Comparison of ENCODE assay signal across 28 cellular contexts in the genomic region with DNA sequence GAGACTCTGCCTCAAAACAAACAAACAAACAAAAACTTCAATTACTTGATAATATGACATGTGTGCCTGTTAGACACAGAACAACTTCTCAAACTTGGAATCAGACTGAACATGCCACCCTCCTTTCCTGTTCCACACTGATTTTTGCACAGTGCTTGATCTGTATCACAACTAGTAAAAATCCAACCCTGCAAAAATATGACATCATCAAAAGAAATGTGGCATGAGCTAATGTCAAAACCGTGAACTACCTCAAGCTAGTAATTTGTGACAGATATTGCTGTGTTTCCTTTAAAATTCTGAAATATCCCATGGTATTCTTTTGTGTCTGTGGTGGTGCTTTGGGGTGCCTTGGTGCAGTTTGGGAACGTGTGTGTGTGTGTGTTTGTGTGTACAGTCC. TPM values are rescaled to one million over a fixed set of nuclear protein-coding genes. Genes with fewer than 3 reads are reported as not detected.
DNase-seq lines count a peak whose midpoint lies in the region; ATAC-seq and TF ChIP-seq lines count a peak whose summit lies in the region.
"Had no signal": no experiment of that assay in that cellular context is flagged by ENCODE, and none has a peak within 500 bp of the region (broad histone marks: within the 10 kb centered on the region; RNA-seq: fewer than 3 reads in every experiment).

No MANE protein-coding gene starts in this region.

- H3K27ac ChIP-seq in CD8-positive, alpha-beta memory T cell (ENCODE audit: low read depth, low read length) = no peak overlapping the region
- H3K27ac ChIP-seq in mesendoderm (ENCODE audit: low read depth, low read length) (no peak overlapping the region), testis (no peak overlapping the region)
- H3K27ac ChIP-seq: epithelial cell of prostate, left lung, skin epidermis, upper lobe of right lung had no signal

- CTCF ChIA-PET in CD8-positive, alpha-beta memory T cell (lab: Charles Lee) = no interaction called here

- H3K4me1 Mint-ChIP-seq in CD14-positive monocyte = peaks cover 70% of the 10 kb centered on the region
- peaks cover 90 to 98% (median 95%) of the 10 kb centered on the region in 3 donors for H3K4me1 Mint-ChIP-seq in CD8-positive, alpha-beta memory T cell
- peaks cover 79% of the 10 kb centered on the region for H3K4me1 Mint-ChIP-seq in T-helper 17 cell

- H2BK15ac ChIP-seq in mesendoderm (replicated peaks; ENCODE audit: low read depth) = no peak overlapping the region

- no peaks in the 10 kb centered on the region for H3K36me3 ChIP-seq in CD8-positive, alpha-beta memory T cell (ENCODE audit: insufficient read depth, low read length)
- no peaks in the 10 kb centered on the region for H3K36me3 ChIP-seq in mesendoderm (ENCODE audit: control insufficient read depth, insufficient read depth, low read length)
- no peaks in the 10 kb centered on the region for H3K36me3 ChIP-seq in testis (ENCODE audit: low read depth, missing control alignments)
- H3K36me3 ChIP-seq: left lung, MG63, upper lobe of right lung had no signal

- DNase-seq in CD14-positive monocyte (ENCODE audit: low spot score) (no peak), T-helper 17 cell (no peak), mesendoderm (no peak), testis (no peak), NCI-H1092 treated with DMSO at 0.1 percent for 48 hours (lab: John Stamatoyannopoulos, UW) (no peak), NCI-H2107 treated with DMSO at 0.1 percent for 48 hours (lab: John Stamatoyannopoulos, UW; ENCODE audit: unreplicated experiment) (no peak), GF-D8 (lab: John Stamatoyannopoulos, UW) (no peak)
- no peak for DNase-seq in CD8-positive, alpha-beta memory T cell
- DNase-seq: activated CD4-positive, alpha-beta T cell treated with anti-CD3 and anti-CD28 coated beads for 1 hour; activated naive CD4-positive, alpha-beta T cell treated with anti-CD3 and anti-CD28 coated beads, Interleukin-2, amount 10 ng/mL, durations not matched to agents 7 days and 5 days; activated T-cell treated with anti-CD3 and anti-CD28 coated beads, Interleukin-2, amount 50 U/mL, for 4 hours; anterior cingulate cortex; C1 segment of cervical spinal cord; effector CD4-positive, alpha-beta T cell; EL; KBM-7; left lung; MG63; natural killer cell; NCI-H1436; NCI-H2081 treated with DMSO at 0.1 percent for 48 hours; NCI-H446; NCI-H774; RPMI8226; T-helper 1 cell; upper lobe of right lung had no signal

- H3K79me2 ChIP-seq in mesendoderm (ENCODE audit: control insufficient read depth, insufficient read depth, low read length) = peaks cover 50% of the 10 kb centered on the region

- no CpG with 5 or more reads among the region's 2 CpGs for WGBS in mesendoderm (ENCODE audit: extremely low coverage, insufficient coverage, low lambda C conversion rate)
- 70 to 79% methylated on average over 2 of the region's 2 CpGs for WGBS in testis, 2 donors

- no peak for TF ChIP-seq POLR2A in testis (IDR thresholded peaks at IDR 0.05)

- no peak overlapping the region for H4K8ac ChIP-seq in mesendoderm (ENCODE audit: low read depth, low read length)

- no peak overlapping the region for H3K56ac ChIP-seq in mesendoderm (ENCODE audit: low read length)

- H3K36me3 Mint-ChIP-seq in CD14-positive monocyte (peaks cover 0 to 17% of the 10 kb centered on the region in 2 donors), T-helper 17 cell (ENCODE audit: low read depth) (no peaks in the 10 kb centered on the region)
- H3K36me3 Mint-ChIP-seq in CD8-positive, alpha-beta memory T cell = peaks cover 0 to 8% (median 0%) of the 10 kb centered on the region in 3 donors
- H3K36me3 Mint-ChIP-seq: natural killer cell had no signal

- H3K4me3 ChIP-seq in CD8-positive, alpha-beta memory T cell (ENCODE audit: low read length) = no peak overlapping the region
- H3K4me3 ChIP-seq in mesendoderm (ENCODE audit: low read length) = no peak overlapping the region
- no peak overlapping the region for H3K4me3 ChIP-seq in testis
- H3K4me3 ChIP-seq: left lung, MG63, skin epidermis, upper lobe of right lung had no signal

- no peak overlapping the region for H3K18ac ChIP-seq in mesendoderm (ENCODE audit: low read length)

- no peaks in the 10 kb centered on the region for H3K9me3 Mint-ChIP-seq in CD14-positive monocyte
- no peaks in the 10 kb centered on the region for H3K9me3 Mint-ChIP-seq in CD8-positive, alpha-beta memory T cell
- H3K9me3 Mint-ChIP-seq: activated naive CD4-positive, alpha-beta T cell treated with anti-CD3 and anti-CD28 coated beads, Interleukin-2, amount 10 ng/mL, durations not matched to agents 7 days and 5 days; activated T-cell treated with anti-CD3 and anti-CD28 coated beads, Interleukin-2, amount 50 U/mL, for 4 hours; natural killer cell had no signal

- no peak for ATAC-seq in T-helper 17 cell
- ATAC-seq: left lung, natural killer cell, upper lobe of right lung had no signal

- H3K4me1 ChIP-seq in CD8-positive, alpha-beta memory T cell (ENCODE audit: insufficient read depth, low read length) = peaks cover 80% of the 10 kb centered on the region
- H3K4me1 ChIP-seq in mesendoderm (ENCODE audit: control insufficient read depth, low read depth, low read length) (no peaks in the 10 kb centered on the region), testis (peaks cover 10% of the 10 kb centered on the region)

- no peaks in the 10 kb centered on the region for H3K27me3 ChIP-seq in CD8-positive, alpha-beta memory T cell (ENCODE audit: insufficient read depth, low read length, poor library complexity, severe bottlenecking)
- no peaks in the 10 kb centered on the region for H3K27me3 ChIP-seq in mesendoderm (ENCODE audit: insufficient read depth, low read length, poor library complexity)
- H3K27me3 ChIP-seq in testis = no peaks in the 10 kb centered on the region
- H3K27me3 ChIP-seq: left lung, MG63, upper lobe of right lung had no signal

- H3K4me2 ChIP-seq in mesendoderm (ENCODE audit: low read length) = no peak overlapping the region

- no peak overlapping the region for H2BK120ac ChIP-seq in mesendoderm (ENCODE audit: low read depth, low read length)

- no peak overlapping the region for H3K4ac ChIP-seq in mesendoderm (ENCODE audit: low read depth, low read length)

- POLR2A ChIA-PET in CD8-positive, alpha-beta memory T cell (lab: Charles Lee) = interaction anchor here (0.6 kb wide), 1 partner anchor 11 kb away, joined by 3 read pairs; no protein-coding TSS in a partner anchor

- H3K27me3 Mint-ChIP-seq in CD14-positive monocyte (ENCODE audit: low read depth in 3 of 3) (no peaks in the 10 kb centered on the region), T-helper 17 cell (no peaks in the 10 kb centered on the region)
- no peaks in the 10 kb centered on the region for H3K27me3 Mint-ChIP-seq in CD8-positive, alpha-beta memory T cell
- H3K27me3 Mint-ChIP-seq: activated naive CD4-positive, alpha-beta T cell treated with anti-CD3 and anti-CD28 coated beads, Interleukin-2, amount 10 ng/mL, durations not matched to agents 7 days and 5 days had no signal

- H3K27ac Mint-ChIP-seq in CD14-positive monocyte (peak overlapping the region in 5 of 7 donors; percentile 6 to 77 (median 57)), T-helper 17 cell (peak overlapping the region; percentile 29)
- peak overlapping the region in 7 of 8 donors; percentile 5 to 92 (median 30) for H3K27ac Mint-ChIP-seq in CD8-positive, alpha-beta memory T cell
- H3K27ac Mint-ChIP-seq: activated naive CD4-positive, alpha-beta T cell treated with anti-CD3 and anti-CD28 coated beads, Interleukin-2, amount 10 ng/mL, durations not matched to agents 7 days and 5 days had no signal

- H2AK5ac ChIP-seq in mesendoderm (ENCODE audit: low read length) = no peak overlapping the region

- no peak overlapping the region for H2BK5ac ChIP-seq in mesendoderm (ENCODE audit: low read length)

- H3K9ac ChIP-seq in mesendoderm (ENCODE audit: low read length) = no peak overlapping the region

- TF ChIP-seq CTCF in CD14-positive monocyte (IDR thresholded peaks at IDR 0.05) (no peak), testis (IDR thresholded peaks at IDR 0.05) (no peak)

- peaks cover 18% of the 10 kb centered on the region for H3K79me1 ChIP-seq in mesendoderm (ENCODE audit: low read length)

- H3K23ac ChIP-seq in mesendoderm (ENCODE audit: low read length) = peak overlapping the region; percentile 7

- intact Hi-C loops in CD14-positive monocyte (cut with micrococcal nuclease) (no loop called here), testis (cut with DNase I; ENCODE audit: low total_unique reads) (no loop called here)

- no peak overlapping the region for H4K5ac ChIP-seq in mesendoderm (ENCODE audit: low read length)

- no peaks in the 10 kb centered on the region for H3K9me3 ChIP-seq in CD8-positive, alpha-beta memory T cell (ENCODE audit: low read length)
- H3K9me3 ChIP-seq in T-helper 17 cell (ENCODE audit: control insufficient read depth, low read length, poor library complexity, severe bottlenecking) = no peaks in the 10 kb centered on the region
- no peaks in the 10 kb centered on the region for H3K9me3 ChIP-seq in testis
- H3K9me3 ChIP-seq: left lung, MG63, upper lobe of right lung had no signal

- no peak overlapping the region for H3K4me3 Mint-ChIP-seq in CD14-positive monocyte
- peak overlapping the region in 3 of 7 donors; percentile 10 to 14 (median 12) for H3K4me3 Mint-ChIP-seq in CD8-positive, alpha-beta memory T cell
- H3K4me3 Mint-ChIP-seq in T-helper 17 cell = no peak overlapping the region
- H3K4me3 Mint-ChIP-seq: activated naive CD4-positive, alpha-beta T cell treated with anti-CD3 and anti-CD28 coated beads, Interleukin-2, amount 10 ng/mL, durations not matched to agents 7 days and 5 days; activated T-cell treated with anti-CD3 and anti-CD28 coated beads, Interleukin-2, amount 50 U/mL, for 4 hours; natural killer cell had no signal

RNA-seq across cellular contexts. Expression of gene MYCBP2, which starts 8.2 kb away (rescaled TPM):
- polyA plus RNA-seq in CD14-positive monocyte (10 to 100 TPM in 1 of 2 donors, 1 to 10 TPM in 1; 7.6 to 14.4 TPM), testis (ENCODE audit: insufficient read depth, low read depth, low replicate concordance) (69.8 TPM)
- 100 to 1,000 TPM; 110 to 111 TPM for total RNA-seq in CD8-positive, alpha-beta memory T cell
- polyA plus RNA-seq in CD8-positive, alpha-beta memory T cell = 44.6 TPM
- total RNA-seq in T-helper 17 cell (100 to 1,000 TPM; 146 to 160 TPM), testis (100 to 1,000 TPM; 188 to 195 TPM)
- polyA plus RNA-seq in mesendoderm (2013, experiment 1 of 2) = 19.4 TPM
- polyA plus RNA-seq in mesendoderm (2013, experiment 2 of 2) = 19.5 TPM
